In the genomic region with DNA sequence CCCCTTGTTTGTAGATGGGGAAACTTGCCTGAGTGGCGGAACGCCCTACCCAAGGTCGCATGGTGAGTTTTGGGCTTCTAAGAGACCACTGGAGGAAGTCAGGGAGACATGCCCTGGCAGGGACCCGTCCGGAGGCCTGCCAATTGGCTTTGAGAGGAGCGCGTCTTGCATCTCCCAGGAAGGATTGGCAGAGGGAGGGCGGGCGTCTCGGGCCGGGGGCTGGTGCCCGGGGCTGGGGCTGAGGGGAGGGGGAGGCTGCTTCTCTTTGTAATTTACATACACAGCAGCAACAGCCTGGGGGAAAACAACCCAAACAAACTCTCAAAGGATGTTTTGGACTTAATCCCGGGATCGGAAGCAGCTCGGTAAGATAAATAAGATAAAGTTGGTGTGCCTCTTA, we compare ENCODE assay signal across 2 cellular contexts.
A peak's percentile ranks its signal among the peaks of the same experiment; 100 is the strongest.
DNase-seq lines count a peak whose midpoint lies in the region; ATAC-seq and TF ChIP-seq lines count a peak whose summit lies in the region.
"Not testable (repeated sequence)": the region's sequence is repeated elsewhere in the genome, so short reads cannot be mapped to it uniquely, and the experiment has no call there.

No MANE protein-coding gene starts in this region.

- H3K4me3 Mint-ChIP-seq in GM23338, WTC11: not testable (repeated sequence)

- H3K27me3 Mint-ChIP-seq in GM23338 (ENCODE audit: insufficient read depth, low read depth, poor library complexity); WTC11 (ENCODE audit: low read depth): not testable (repeated sequence)

- not testable (repeated sequence) for H3K4me1 ChIP-seq in GM23338 (ENCODE audit: insufficient read depth)

- H2AFZ ChIP-seq in GM23338: not testable (repeated sequence)

- not testable (repeated sequence) for TF ChIP-seq CTCF in GM23338 (conservative IDR thresholded peaks at IDR 0.05; ENCODE audit: low read depth in 2 of 2); WTC11 (IDR thresholded peaks at IDR 0.05)

- not testable (repeated sequence) for H3K4me1 Mint-ChIP-seq in GM23338, WTC11

- H3F3A ChIP-seq in GM23338 (replicated peaks; ENCODE audit: low read depth): not testable (repeated sequence)

- DNase-seq in GM23338 (ENCODE audit: low spot score); WTC11 (ENCODE audit: low spot score): not testable (repeated sequence)

- not testable (repeated sequence) for H3K36me3 ChIP-seq in GM23338 (ENCODE audit: insufficient read depth)

- H3K36me3 Mint-ChIP-seq in GM23338 (ENCODE audit: low read depth); WTC11: not testable (repeated sequence)

- not testable (repeated sequence) for H3K4me3 ChIP-seq in GM23338

- H4K20me1 ChIP-seq in GM23338 (replicated peaks; ENCODE audit: insufficient read depth): not testable (repeated sequence)

- not testable (repeated sequence) for H3K27me3 ChIP-seq in GM23338 (ENCODE audit: insufficient read depth)

- H3K27ac ChIP-seq in GM23338 (ENCODE audit: low read depth): not testable (repeated sequence)

- ATAC-seq in GM23338: peak; percentile 60
- peak; percentile 61 for ATAC-seq in WTC11

- CTCF ChIA-PET in WTC11 (lab: Charles Lee): not testable (repeated sequence)

- H3K4me2 ChIP-seq in GM23338: not testable (repeated sequence)

- H3K9me3 Mint-ChIP-seq in GM23338, WTC11: not testable (repeated sequence)

- H3K79me2 ChIP-seq in GM23338 (replicated peaks; ENCODE audit: insufficient read depth): not testable (repeated sequence)

- POLR2A ChIA-PET in WTC11 (lab: Charles Lee): not testable (repeated sequence)

- H3K27ac Mint-ChIP-seq in GM23338, WTC11: not testable (repeated sequence)

- H3K9me2 ChIP-seq in GM23338 (ENCODE audit: insufficient read depth): not testable (repeated sequence)
